In genomic region chr4:48681856-48682255, GRCh38 we compare ENCODE assay signal across 7 cellular contexts.
A peak's percentile ranks its signal among the peaks of the same experiment; 100 is the strongest.
DNase-seq lines count a peak whose midpoint lies in the region; ATAC-seq and TF ChIP-seq lines count a peak whose summit lies in the region.

No MANE protein-coding gene starts in this region.

- H3K79me2 ChIP-seq in Karpas-422 (ENCODE audit: low read length), result peaks cover 91% of the 10 kb centered on the region

- H3K4me3 Mint-ChIP-seq in osteocyte (ENCODE audit: unreplicated experiment), result no peak overlapping the region

- H3K36me3 Mint-ChIP-seq in osteocyte (ENCODE audit: unreplicated experiment), result peaks cover 5% of the 10 kb centered on the region

- H3K9ac ChIP-seq in Karpas-422 (ENCODE audit: low read length), result no peak overlapping the region

- no peaks in the 10 kb centered on the region for H3K9me3 Mint-ChIP-seq in osteocyte (ENCODE audit: unreplicated experiment)

- H3K9me3 ChIP-seq in Karpas-422 (ENCODE audit: low read length), result no peaks in the 10 kb centered on the region

- no peaks in the 10 kb centered on the region for H3K27me3 ChIP-seq in Karpas-422 (ENCODE audit: low read length)

- no peak overlapping the region for H3K4me3 ChIP-seq in Karpas-422 (ENCODE audit: low read length)

- TF ChIP-seq CTCF in GM12872 (IDR thresholded peaks at IDR 0.05; ENCODE audit: insufficient read depth, low read depth, low read length), result peak; percentile 33; the same call in 2 of the 3 replicates
- TF ChIP-seq CTCF in osteocyte (IDR thresholded peaks at IDR 0.05), result peak; percentile 50

- H3K27ac ChIP-seq in Karpas-422 (ENCODE audit: low read length), result peak overlapping the region; percentile 14; the same call in 1 of the 2 replicates

- no peak overlapping the region for H3K27ac Mint-ChIP-seq in osteocyte (ENCODE audit: unreplicated experiment)

- no peaks in the 10 kb centered on the region for H3K9me2 ChIP-seq in Karpas-422 (replicated peaks; ENCODE audit: insufficient read depth, low read length)

- H3K27me3 Mint-ChIP-seq in osteocyte (ENCODE audit: unreplicated experiment), result no peaks in the 10 kb centered on the region

- H3K36me3 ChIP-seq in Karpas-422 (ENCODE audit: insufficient read depth, low read length), result peaks cover 5% of the 10 kb centered on the region; the same call in 1 of the 2 replicates

- peaks cover 9% of the 10 kb centered on the region for H3K4me1 Mint-ChIP-seq in osteocyte (ENCODE audit: unreplicated experiment)

- no peak overlapping the region for H3K4me2 ChIP-seq in Karpas-422 (ENCODE audit: low read depth, low read length, poor library complexity, severe bottlenecking)

- DNase-seq in Karpas-422 (peak; percentile 62), cerebellar cortex (ENCODE audit: low spot score) (peak; percentile 21), osteocyte (ENCODE audit: extremely low spot score, unreplicated experiment) (no peak), hepatic stellate cell (ENCODE audit: low spot score) (no peak), AG20443 (ENCODE audit: low spot score) (no peak)

- ATAC-seq in GM21526 (IDR thresholded peaks at IDR 0.05; ENCODE audit: low FRiP score, unreplicated experiment), result peak; percentile 56

- H2AFZ ChIP-seq in Karpas-422 (ENCODE audit: low read length), result no peak overlapping the region

- no peaks in the 10 kb centered on the region for H4K20me1 ChIP-seq in Karpas-422 (ENCODE audit: insufficient read depth, low read depth, low read length)

- peaks cover 21% of the 10 kb centered on the region for H3K4me1 ChIP-seq in Karpas-422 (ENCODE audit: low read length)

Comparison
In these comparisons a context has a peak if more than half of its experiments do, and no peak if none do; other contexts are left out.
1. DNase-seq: peak in Karpas-422 (single experiment) and cerebellar cortex (single experiment); none in osteocyte (single experiment), hepatic stellate cell (single experiment) and AG20443 (single experiment).